In genomic region chr13:27728271-27728670, GRCh38 we compare ENCODE assay signal across 18 cellular contexts.
DNase-seq lines count a peak whose midpoint lies in the region; ATAC-seq and TF ChIP-seq lines count a peak whose summit lies in the region.
"Had no signal": no experiment of that assay in that cellular context is flagged by ENCODE, and none has a peak within 500 bp of the region (broad histone marks: within the 10 kb centered on the region; RNA-seq: fewer than 3 reads in every experiment).

No MANE protein-coding gene starts in this region.

- dilution Hi-C loops in mammary epithelial cell (cut with HindIII; ENCODE audit: low sequenced_read_pairs): no loop called here

- no peak overlapping the region for H3K4me3 ChIP-seq in Caco-2 (ENCODE audit: low read depth, low read length)
- no peak overlapping the region for H3K4me3 ChIP-seq in Loucy (ENCODE audit: low read length, poor library complexity, severe bottlenecking)
- no peak overlapping the region for H3K4me3 ChIP-seq in mammary epithelial cell (replicated peaks in 1 of 3; ENCODE audit: insufficient read depth in 1 of 3, low read depth in 2 of 3, low read length in 3 of 3)

- H3K9me2 ChIP-seq in Loucy (replicated peaks; ENCODE audit: low read depth, low read length): no peaks in the 10 kb centered on the region

- no peak overlapping the region for H3K4me2 ChIP-seq in Loucy (ENCODE audit: low read depth, low read length, poor library complexity, severe bottlenecking)
- H3K4me2 ChIP-seq in mammary epithelial cell (ENCODE audit: insufficient read depth, low read depth, low read length): no peak overlapping the region

- ATAC-seq in left lobe of liver (no peak), HG03521 (IDR thresholded peaks at IDR 0.05; ENCODE audit: unreplicated experiment) (no peak)
- ATAC-seq: stimulated activated memory B cell treated with anti-CD40 and anti-IgM and Interleukin-4, amounts not matched to agents 10 μg/mL and 1 μg/mL and 100 μg/mL, for 72 hours had no signal

- TF ChIP-seq CTCF in Caco-2 (IDR thresholded peaks at IDR 0.05; ENCODE audit: insufficient read depth in 1 of 2, low read depth in 1 of 2, low read length in 1 of 2, severe bottlenecking in 1 of 2, unreplicated experiment in 1 of 2) (peak; percentile 8 to 50), Loucy (conservative IDR thresholded peaks at IDR 0.05; ENCODE audit: low read length) (peak; percentile 30; the same call in 1 of the 2 replicates), mammary epithelial cell (conservative IDR thresholded peaks at IDR 0.05 in 1 of 2, IDR thresholded peaks at IDR 0.05 in 1 of 2; ENCODE audit: extremely low read depth in 1 of 2, insufficient read depth in 1 of 2, low read depth in 1 of 2, low read length in 2 of 2) (no peak)

- in situ Hi-C loops in mammary epithelial cell (cut with MboI; ENCODE audit: low sequenced_read_pairs in 2 of 2): no loop called here

- no peak overlapping the region for H2AFZ ChIP-seq in Loucy (ENCODE audit: low read length)
- no peak overlapping the region for H2AFZ ChIP-seq in mammary epithelial cell (ENCODE audit: low read depth, low read length)

- H3K36me3 Mint-ChIP-seq in Caco-2 (ENCODE audit: insufficient read depth, unreplicated experiment): no peaks in the 10 kb centered on the region
- H3K36me3 Mint-ChIP-seq: activated naive CD4-positive, alpha-beta T cell treated with anti-CD3 and anti-CD28 coated beads, Interleukin-2, amount 50 U/mL, for 24 hours; mesothelial cell of epicardium; stimulated activated memory B cell treated with anti-CD40 and anti-IgM and Interleukin-4, amounts not matched to agents 10 μg/mL and 1 μg/mL and 100 μg/mL, for 72 hours had no signal

- no peaks in the 10 kb centered on the region for H3K79me2 ChIP-seq in Loucy (ENCODE audit: insufficient read depth, low read length)
- H3K79me2 ChIP-seq in mammary epithelial cell (ENCODE audit: insufficient read depth, low read length): no peaks in the 10 kb centered on the region

- H3K9ac ChIP-seq in Loucy (ENCODE audit: low read depth, low read length, poor library complexity, severe bottlenecking) (no peak overlapping the region), mammary epithelial cell (ENCODE audit: insufficient read depth, low read length) (no peak overlapping the region)

- no peak overlapping the region for H3K27ac Mint-ChIP-seq in Caco-2 (ENCODE audit: unreplicated experiment)
- H3K27ac Mint-ChIP-seq: activated naive CD4-positive, alpha-beta T cell treated with anti-CD3 and anti-CD28 coated beads, Interleukin-2, amount 50 U/mL, for 24 hours; B cell; mesothelial cell of epicardium; stimulated activated memory B cell treated with anti-CD40 and anti-IgM and Interleukin-4, amounts not matched to agents 10 μg/mL and 1 μg/mL and 100 μg/mL, for 72 hours had no signal

- DNase-seq in Caco-2 (peak in 1 of 2 experiments; percentile 37), dermis blood vessel endothelial cell (peak; percentile 41), medulla oblongata (ENCODE audit: extremely low spot score) (peak; percentile 65), mammary epithelial cell (no peak), left lobe of liver (ENCODE audit: low spot score) (no peak)
- no peak for DNase-seq in activated CD8-positive, alpha-beta memory T cell treated with anti-CD3 and anti-CD28 coated beads for 24 hours
- DNase-seq: HCEC 1CT; NCI-H1417 treated with DMSO at 0.1 percent for 48 hours; NCI-H526 treated with DMSO at 0.1 percent for 48 hours; SHP77; stimulated activated CD4-positive, alpha-beta T cell treated with anti-CD3 and anti-CD28 coated beads, Interleukin-4, amount 100 ng/mL, for 1 hour had no signal

- H3K4me1 ChIP-seq in Caco-2 (no peaks in the 10 kb centered on the region), Loucy (ENCODE audit: insufficient read depth, low read length, poor library complexity, severe bottlenecking) (peaks cover 16% of the 10 kb centered on the region), mammary epithelial cell (ENCODE audit: insufficient read depth, low read length) (no peaks in the 10 kb centered on the region)

- H3F3A ChIP-seq in Loucy (ENCODE audit: low read depth): no peaks in the 10 kb centered on the region

- no peak overlapping the region for H3K27ac ChIP-seq in mammary epithelial cell (ENCODE audit: insufficient read depth, low read depth, low read length)
- H3K27ac ChIP-seq: VCaP had no signal

- H4K20me1 ChIP-seq in Loucy (ENCODE audit: insufficient read depth, low read length, poor library complexity, severe bottlenecking) (no peaks in the 10 kb centered on the region), mammary epithelial cell (ENCODE audit: insufficient read depth, low read length) (peaks cover 2% of the 10 kb centered on the region)

- H3K4me1 Mint-ChIP-seq in Caco-2 (ENCODE audit: low read depth, unreplicated experiment): no peaks in the 10 kb centered on the region
- H3K4me1 Mint-ChIP-seq: B cell; mesothelial cell of epicardium; stimulated activated memory B cell treated with anti-CD40 and anti-IgM and Interleukin-4, amounts not matched to agents 10 μg/mL and 1 μg/mL and 100 μg/mL, for 72 hours had no signal

- WGBS in mammary epithelial cell (ENCODE audit: low coverage, missing lambda C conversion rate): 65% methylated on average over 6 of the region's 6 CpGs

- peaks cover 7% of the 10 kb centered on the region for H3K27me3 Mint-ChIP-seq in Caco-2 (ENCODE audit: insufficient read depth, unreplicated experiment)
- H3K27me3 Mint-ChIP-seq: activated naive CD4-positive, alpha-beta T cell treated with anti-CD3 and anti-CD28 coated beads, Interleukin-2, amount 50 U/mL, for 24 hours had no signal

- BruUV-seq in Caco-2 (replicated peaks; lab: Mats Ljungman, UMichigan) (no TSS peak), mammary epithelial cell (replicated peaks; lab: Mats Ljungman, UMichigan) (no TSS peak)

- POLR2A ChIA-PET in Caco-2 (lab: Charles Lee): no interaction called here

- H3K9me3 ChIP-seq in Caco-2: no peaks in the 10 kb centered on the region
- no peaks in the 10 kb centered on the region for H3K9me3 ChIP-seq in Loucy (ENCODE audit: insufficient read depth, low read depth, low read length)
- no peaks in the 10 kb centered on the region for H3K9me3 ChIP-seq in mammary epithelial cell (replicated peaks; ENCODE audit: insufficient read depth, low read length)

- CTCF ChIA-PET in Caco-2 (lab: Charles Lee) (interaction anchor here (1.0 to 2.1 kb wide), 2 partner anchors 54 to 98 kb away, joined by 6 to 15 read pairs; no protein-coding TSS in a partner anchor), mammary epithelial cell (lab: Charles Lee; ENCODE audit: low non-redundant PET) (no interaction called here)

- intact Hi-C loops in Caco-2 (cut with micrococcal nuclease; ENCODE audit: unreplicated experiment) (loop anchor here (1.0 kb wide), 1 partner anchor 98 kb away; no protein-coding TSS in a partner anchor), mammary epithelial cell (cut with micrococcal nuclease) (no loop called here)

- no peak overlapping the region for H3K4me3 Mint-ChIP-seq in Caco-2 (ENCODE audit: unreplicated experiment)
- H3K4me3 Mint-ChIP-seq: activated naive CD4-positive, alpha-beta T cell treated with anti-CD3 and anti-CD28 coated beads, Interleukin-2, amount 50 U/mL, for 24 hours; B cell; mesothelial cell of epicardium; stimulated activated memory B cell treated with anti-CD40 and anti-IgM and Interleukin-4, amounts not matched to agents 10 μg/mL and 1 μg/mL and 100 μg/mL, for 72 hours had no signal

- H3K9me3 Mint-ChIP-seq in Caco-2 (ENCODE audit: unreplicated experiment): no peaks in the 10 kb centered on the region
- H3K9me3 Mint-ChIP-seq: activated naive CD4-positive, alpha-beta T cell treated with anti-CD3 and anti-CD28 coated beads, Interleukin-2, amount 50 U/mL, for 24 hours; mesothelial cell of epicardium; stimulated activated memory B cell treated with anti-CD40 and anti-IgM and Interleukin-4, amounts not matched to agents 10 μg/mL and 1 μg/mL and 100 μg/mL, for 72 hours had no signal

- H3K36me3 ChIP-seq in Caco-2 (ENCODE audit: control insufficient read depth, insufficient read depth, low read length): no peaks in the 10 kb centered on the region
- no peaks in the 10 kb centered on the region for H3K36me3 ChIP-seq in Loucy (ENCODE audit: insufficient read depth, low read length)
- H3K36me3 ChIP-seq in mammary epithelial cell (ENCODE audit: insufficient read depth, low read length): no peaks in the 10 kb centered on the region

- H3K27me3 ChIP-seq in Caco-2 (replicated peaks; ENCODE audit: control insufficient read depth, insufficient read depth, low read length) (no peaks in the 10 kb centered on the region), Loucy (ENCODE audit: insufficient read depth, low read length, poor library complexity, severe bottlenecking) (no peaks in the 10 kb centered on the region), mammary epithelial cell (ENCODE audit: insufficient read depth, low read length) (no peaks in the 10 kb centered on the region)

Comparison
In these comparisons a context has a peak if more than half of its experiments do, and no peak if none do; other contexts are left out.
1. DNase-seq: peak in dermis blood vessel endothelial cell (single experiment) and medulla oblongata (single experiment); none in mammary epithelial cell (single experiment), left lobe of liver (single experiment) and activated CD8-positive, alpha-beta memory T cell treated with anti-CD3 and anti-CD28 coated beads for 24 hours (single experiment).
2. CTCF ChIP-seq: peak in Caco-2 (2 of 2) and Loucy (single experiment); none in mammary epithelial cell (0 of 2).